11 cellular contexts compared by ENCODE assay signal in the genomic region with DNA sequence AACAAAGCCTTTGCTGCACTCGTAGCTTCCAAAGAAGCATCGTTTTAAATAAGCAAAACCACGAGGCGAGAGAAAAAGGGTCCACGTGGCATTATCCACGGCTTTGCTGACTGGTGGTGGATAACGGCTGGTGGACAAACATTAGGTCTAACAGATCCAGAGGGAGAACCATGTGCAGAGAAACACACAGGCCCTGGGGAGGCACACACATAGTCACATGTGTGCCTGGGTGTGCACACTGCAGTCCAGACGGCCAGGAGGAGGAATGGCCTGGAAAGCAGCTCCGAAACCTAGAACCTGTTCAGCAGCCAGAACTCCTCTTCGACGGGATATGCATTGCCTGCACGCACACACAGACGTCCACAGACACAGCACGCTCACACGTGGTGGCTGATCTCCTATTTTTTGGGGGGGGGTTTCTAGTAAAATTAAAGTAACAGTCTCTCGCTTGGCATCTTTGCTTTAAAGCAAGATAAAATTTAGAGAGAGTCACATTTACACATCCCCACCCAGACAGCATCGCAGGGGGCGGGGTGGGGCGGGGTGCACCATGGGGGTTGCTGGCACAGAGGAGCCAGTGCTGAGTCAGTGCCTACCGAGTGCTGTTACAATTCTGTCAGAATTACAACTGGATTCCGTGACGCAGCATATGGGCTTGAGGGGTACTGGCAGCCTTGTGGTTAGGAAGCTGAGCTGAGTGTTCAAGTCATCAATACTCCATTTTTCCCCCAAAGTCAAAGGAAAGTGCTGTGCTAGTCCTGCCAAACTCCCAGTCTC.
"Had no signal": no experiment of that assay in that cellular context is flagged by ENCODE, and none has a peak within 500 bp of the region (broad histone marks: within the 10 kb centered on the region; RNA-seq: fewer than 3 reads in every experiment).

No MANE protein-coding gene starts in this region.

- H3K27ac ChIP-seq: colonic mucosa, gastrocnemius medialis, parathyroid adenoma, transverse colon had no signal

- H3K9me3 Mint-ChIP-seq: activated naive CD8-positive, alpha-beta T cell treated with anti-CD3 and anti-CD28 coated beads, Interleukin-2, amount 10 ng/mL, durations not matched to agents 7 days and 5 days; activated T-cell treated with anti-CD3 and anti-CD28 coated beads, Interleukin-2, amount 50 U/mL, for 4 hours had no signal

- H3K4me3 ChIP-seq: colonic mucosa, gastrocnemius medialis, transverse colon had no signal

- H3K4me3 Mint-ChIP-seq: activated naive CD8-positive, alpha-beta T cell treated with anti-CD3 and anti-CD28 coated beads, Interleukin-2, amount 10 ng/mL, durations not matched to agents 7 days and 5 days; activated T-cell treated with anti-CD3 and anti-CD28 coated beads, Interleukin-2, amount 50 U/mL, for 4 hours; T-helper 17 cell had no signal

- H3K36me3 Mint-ChIP-seq: activated naive CD8-positive, alpha-beta T cell treated with anti-CD3 and anti-CD28 coated beads, Interleukin-2, amount 10 ng/mL, durations not matched to agents 7 days and 5 days had no signal

- H3K4me1 ChIP-seq: colonic mucosa, gastrocnemius medialis, parathyroid adenoma had no signal

- H3K4me1 Mint-ChIP-seq: activated naive CD8-positive, alpha-beta T cell treated with anti-CD3 and anti-CD28 coated beads, Interleukin-2, amount 10 ng/mL, durations not matched to agents 7 days and 5 days; T-helper 17 cell had no signal

- H3K36me3 ChIP-seq: colonic mucosa, gastrocnemius medialis, transverse colon had no signal

- H3K9me3 ChIP-seq: colonic mucosa, gastrocnemius medialis, transverse colon had no signal

- DNase-seq: activated gamma-delta T cell; activated naive CD8-positive, alpha-beta T cell treated with anti-CD3 and anti-CD28 coated beads, Interleukin-2, amount 10 ng/mL, durations not matched to agents 7 days and 5 days; activated T-cell treated with anti-CD3 and anti-CD28 coated beads, Interleukin-2, amount 50 U/mL, for 4 hours; anterior cingulate cortex; colonic mucosa; gastrocnemius medialis; left ventricle myocardium superior; small intestine; T-helper 17 cell; transverse colon had no signal

- H3K27me3 ChIP-seq: colonic mucosa had no signal

- H3K27ac Mint-ChIP-seq: activated naive CD8-positive, alpha-beta T cell treated with anti-CD3 and anti-CD28 coated beads, Interleukin-2, amount 10 ng/mL, durations not matched to agents 7 days and 5 days; T-helper 17 cell had no signal
